18 cellular contexts compared by ENCODE assay signal in genomic region chr2:17195016-17195415, GRCh38.
DNase-seq lines count a peak whose midpoint lies in the region; ATAC-seq and TF ChIP-seq lines count a peak whose summit lies in the region.
"Had no signal": no experiment of that assay in that cellular context is flagged by ENCODE, and none has a peak within 500 bp of the region (broad histone marks: within the 10 kb centered on the region; RNA-seq: fewer than 3 reads in every experiment).

No MANE protein-coding gene starts in this region.

- H3K36me3 Mint-ChIP-seq in naive thymus-derived CD4-positive, alpha-beta T cell, result no peaks in the 10 kb centered on the region
- H3K36me3 Mint-ChIP-seq: CD8-positive, alpha-beta T cell had no signal

- no peak overlapping the region for H2AK5ac ChIP-seq in trophoblast cell (ENCODE audit: low read length)

- peaks cover 0 to 1% (median 0%) of the 10 kb centered on the region in 7 donors for H3K4me1 Mint-ChIP-seq in naive thymus-derived CD4-positive, alpha-beta T cell

- no peak overlapping the region for H2BK12ac ChIP-seq in trophoblast cell (ENCODE audit: low read length)

- no peak overlapping the region for H3K4me2 ChIP-seq in trophoblast cell (ENCODE audit: low read length)
- H3K4me2 ChIP-seq: BLaER1 treated with 17β-estradiol and CSF1 and Interleukin-3, amounts not matched to agents 10 nM and 100 nM had no signal

- no peaks in the 10 kb centered on the region for H3K36me3 ChIP-seq in trophoblast cell (ENCODE audit: control insufficient read depth in 1 of 2, insufficient read depth in 2 of 2, low read length in 2 of 2)
- no peaks in the 10 kb centered on the region for H3K36me3 ChIP-seq in naive thymus-derived CD4-positive, alpha-beta T cell (ENCODE audit: control insufficient read depth in 2 of 3, insufficient read depth in 3 of 3, low read length in 3 of 3)
- H3K36me3 ChIP-seq: BLaER1 treated with 17β-estradiol and CSF1 and Interleukin-3, amounts not matched to agents 10 nM and 100 nM; HAP-1 had no signal

- H2BK5ac ChIP-seq in trophoblast cell (ENCODE audit: low read depth, low read length, poor library complexity), result no peak overlapping the region

- TF ChIP-seq CTCF in astrocyte of the cerebellum (IDR thresholded peaks at IDR 0.05; ENCODE audit: low read depth, low read length, missing control alignments), result no peak
- TF ChIP-seq CTCF in fibroblast of villous mesenchyme (IDR thresholded peaks at IDR 0.05; ENCODE audit: insufficient read depth, low read depth, low read length), result no peak

- no peak overlapping the region for H4K91ac ChIP-seq in trophoblast cell (ENCODE audit: low read depth, low read length)

- H3K4me3 Mint-ChIP-seq in naive thymus-derived CD4-positive, alpha-beta T cell, result no peak overlapping the region
- H3K4me3 Mint-ChIP-seq: B cell; CD8-positive, alpha-beta T cell had no signal

- H3K23ac ChIP-seq in trophoblast cell (ENCODE audit: low read length), result no peak overlapping the region

- no peak overlapping the region for H3K18ac ChIP-seq in trophoblast cell (ENCODE audit: low read length)

- no CpG with 5 or more reads among the region's 5 CpGs for WGBS in trophoblast cell (ENCODE audit: extremely low coverage, insufficient coverage, insufficient read length)

- no peaks in the 10 kb centered on the region for H3K9me3 ChIP-seq in trophoblast cell (ENCODE audit: insufficient read depth, low read depth, low read length)
- no peaks in the 10 kb centered on the region for H3K9me3 ChIP-seq in naive thymus-derived CD4-positive, alpha-beta T cell (ENCODE audit: control insufficient read depth in 2 of 3, low read length in 3 of 3)
- H3K9me3 ChIP-seq: HAP-1 had no signal

- no peak overlapping the region for H4K12ac ChIP-seq in trophoblast cell (ENCODE audit: low read depth, low read length)

- DNase-seq in GM03348 (ENCODE audit: low spot score) (peak; percentile 11), astrocyte of the cerebellum (ENCODE audit: low read depth) (peak; percentile 5), fibroblast of villous mesenchyme (ENCODE audit: low read depth) (peak; percentile 8), trophoblast cell (peak; percentile 42 to 74), OCI-M2 (lab: John Stamatoyannopoulos, UW; ENCODE audit: unreplicated experiment) (no peak), retina (no peak)
- DNase-seq in naive thymus-derived CD4-positive, alpha-beta T cell, result no peak
- DNase-seq: 8988T; Calu3; CD8-positive, alpha-beta T cell; DMS79 treated with DMSO at 0.1 percent for 48 hours; GF-D8; GOT3 had no signal

- no peak overlapping the region for H4K8ac ChIP-seq in trophoblast cell (ENCODE audit: low read depth, low read length)

- no peaks in the 10 kb centered on the region for H3K79me2 ChIP-seq in trophoblast cell (ENCODE audit: control insufficient read depth, insufficient read depth, low read length, poor library complexity)

- no peak for ATAC-seq in naive thymus-derived CD4-positive, alpha-beta T cell
- ATAC-seq in HG02610 (IDR thresholded peaks at IDR 0.05; ENCODE audit: unreplicated experiment), result no peak
- ATAC-seq: CD8-positive, alpha-beta T cell; GM12878 had no signal

- H3K27ac ChIP-seq in trophoblast cell (ENCODE audit: low read depth, low read length), result no peak overlapping the region
- no peak overlapping the region for H3K27ac ChIP-seq in naive thymus-derived CD4-positive, alpha-beta T cell (ENCODE audit: low read depth, low read length)
- H3K27ac ChIP-seq: BLaER1 treated with 17β-estradiol and CSF1 and Interleukin-3, amounts not matched to agents 10 nM and 100 nM had no signal

- intact Hi-C loops in naive thymus-derived CD4-positive, alpha-beta T cell (cut with micrococcal nuclease), result no loop called here

- H3K9ac ChIP-seq in trophoblast cell (ENCODE audit: low read length), result no peak overlapping the region
- H3K9ac ChIP-seq: BLaER1 treated with 17β-estradiol and CSF1 and Interleukin-3, amounts not matched to agents 10 nM and 100 nM had no signal

- no peaks in the 10 kb centered on the region for H3K27me3 ChIP-seq in trophoblast cell (ENCODE audit: insufficient read depth, low read length)
- H3K27me3 ChIP-seq in naive thymus-derived CD4-positive, alpha-beta T cell (ENCODE audit: control insufficient read depth in 2 of 2, insufficient read depth in 2 of 2, low read length in 2 of 2), result no peaks in the 10 kb centered on the region
- H3K27me3 ChIP-seq: BLaER1 treated with 17β-estradiol and CSF1 and Interleukin-3, amounts not matched to agents 10 nM and 100 nM had no signal

- H3K4me1 ChIP-seq in trophoblast cell (ENCODE audit: control insufficient read depth in 1 of 2, insufficient read depth in 2 of 2, low read length in 2 of 2), result no peaks in the 10 kb centered on the region
- H3K4me1 ChIP-seq in naive thymus-derived CD4-positive, alpha-beta T cell (ENCODE audit: control insufficient read depth in 2 of 2, insufficient read depth in 2 of 2, low read length in 2 of 2), result no peaks in the 10 kb centered on the region
- H3K4me1 ChIP-seq: HAP-1 had no signal

- no peaks in the 10 kb centered on the region for H3K27me3 Mint-ChIP-seq in naive thymus-derived CD4-positive, alpha-beta T cell

- H3K14ac ChIP-seq in trophoblast cell (ENCODE audit: low read length), result no peak overlapping the region

- H3K27ac Mint-ChIP-seq in naive thymus-derived CD4-positive, alpha-beta T cell, result no peak overlapping the region
- H3K27ac Mint-ChIP-seq: B cell; CD8-positive, alpha-beta T cell had no signal

- H2AFZ ChIP-seq in trophoblast cell (ENCODE audit: insufficient read depth, low read length, poor library complexity), result no peak overlapping the region

- H2BK120ac ChIP-seq in trophoblast cell (ENCODE audit: insufficient read depth, low read length, poor library complexity), result no peak overlapping the region

- CTCF ChIA-PET in naive thymus-derived CD4-positive, alpha-beta T cell (lab: Charles Lee), result no interaction called here

- H3K9me3 Mint-ChIP-seq in naive thymus-derived CD4-positive, alpha-beta T cell, result peaks cover 0 to 15% (median 3%) of the 10 kb centered on the region in 11 donors

- POLR2A ChIA-PET in naive thymus-derived CD4-positive, alpha-beta T cell (lab: Charles Lee), result no interaction called here

- in situ Hi-C loops in astrocyte of the cerebellum (cut with HindIII; ENCODE audit: low sequenced_read_pairs), result no loop called here

- H3K4me3 ChIP-seq in astrocyte of the cerebellum (ENCODE audit: low read depth, low read length) (no peak overlapping the region), fibroblast of villous mesenchyme (ENCODE audit: low read depth, low read length) (no peak overlapping the region), trophoblast cell (ENCODE audit: low read depth, low read length) (no peak overlapping the region)
- H3K4me3 ChIP-seq in naive thymus-derived CD4-positive, alpha-beta T cell (ENCODE audit: low read length), result no peak overlapping the region
- H3K4me3 ChIP-seq: BLaER1 treated with 17β-estradiol and CSF1 and Interleukin-3, amounts not matched to agents 10 nM and 100 nM; GM12878; HAP-1 had no signal

- no peaks in the 10 kb centered on the region for H3K79me1 ChIP-seq in trophoblast cell (ENCODE audit: low read length)

- H3K4ac ChIP-seq in trophoblast cell (ENCODE audit: low read depth, low read length), result no peak overlapping the region

Comparison
In these comparisons a context has a peak if more than half of its experiments do, and no peak if none do; other contexts are left out.
1. DNase-seq: peak in GM03348 (single experiment), astrocyte of the cerebellum (single experiment), fibroblast of villous mesenchyme (single experiment) and trophoblast cell (2 of 2); none in naive thymus-derived CD4-positive, alpha-beta T cell (0 of 9), OCI-M2 (single experiment) and retina (single experiment).